In genomic region chr14:63438065-63438757, GRCh38 we compare ENCODE assay signal across 8 cellular contexts.
DNase-seq lines count a peak whose midpoint lies in the region; ATAC-seq and TF ChIP-seq lines count a peak whose summit lies in the region.

No MANE protein-coding gene starts in this region.

- no peaks in the 10 kb centered on the region for H3K9me3 ChIP-seq in left ventricle myocardium inferior (replicated peaks)
- H3K9me3 ChIP-seq in effector memory CD4-positive, alpha-beta T cell (ENCODE audit: control insufficient read depth, low read length) = no peaks in the 10 kb centered on the region

- TF ChIP-seq CTCF in AG09319 (IDR thresholded peaks at IDR 0.05; ENCODE audit: low read depth, low read length) = peak; percentile 19; the same call in 1 of the 2 replicates
- TF ChIP-seq CTCF in left ventricle myocardium inferior (IDR thresholded peaks at IDR 0.05; ENCODE audit: borderline replicate concordance) = peak; percentile 29

- peaks cover 45% of the 10 kb centered on the region for H3K4me1 Mint-ChIP-seq in activated naive CD8-positive, alpha-beta T cell treated with anti-CD3 and anti-CD28 coated beads for 36 hours

- no peaks in the 10 kb centered on the region for H3K27me3 Mint-ChIP-seq in activated naive CD8-positive, alpha-beta T cell treated with anti-CD3 and anti-CD28 coated beads for 36 hours

- no peaks in the 10 kb centered on the region for H3K36me3 ChIP-seq in left ventricle myocardium inferior
- peaks cover 6% of the 10 kb centered on the region for H3K36me3 ChIP-seq in effector memory CD4-positive, alpha-beta T cell (ENCODE audit: control insufficient read depth, insufficient read depth, low read length)

- peak overlapping the region; percentile 6 for H3K4me3 Mint-ChIP-seq in activated naive CD8-positive, alpha-beta T cell treated with anti-CD3 and anti-CD28 coated beads for 36 hours

- peaks cover 79% of the 10 kb centered on the region for H3K4me1 ChIP-seq in left ventricle myocardium inferior
- peaks cover 15% of the 10 kb centered on the region for H3K4me1 ChIP-seq in effector memory CD4-positive, alpha-beta T cell (ENCODE audit: control insufficient read depth, insufficient read depth, low read length, poor library complexity, severe bottlenecking)

- H3K9me3 Mint-ChIP-seq in activated naive CD8-positive, alpha-beta T cell treated with anti-CD3 and anti-CD28 coated beads for 36 hours = no peaks in the 10 kb centered on the region

- H3K27ac Mint-ChIP-seq in activated naive CD8-positive, alpha-beta T cell treated with anti-CD3 and anti-CD28 coated beads for 36 hours = peak overlapping the region; percentile 32

- H3K27me3 ChIP-seq in left ventricle myocardium inferior (ENCODE audit: low read depth) = no peaks in the 10 kb centered on the region
- no peaks in the 10 kb centered on the region for H3K27me3 ChIP-seq in effector memory CD4-positive, alpha-beta T cell (replicated peaks; ENCODE audit: control insufficient read depth, insufficient read depth, low read length, poor library complexity, severe bottlenecking)

- peak; percentile 90 for DNase-seq in AG09319 (ENCODE audit: extremely low read depth, low read depth)
- peak; percentile 31 for DNase-seq in NCI-H2081 treated with DMSO at 0.1 percent for 48 hours (lab: John Stamatoyannopoulos, UW)
- DNase-seq in activated naive CD8-positive, alpha-beta T cell treated with anti-CD3 and anti-CD28 coated beads for 36 hours = peak; percentile 14
- peak; percentile 38 for DNase-seq in left ventricle myocardium inferior
- peak; percentile 95 for DNase-seq in skeletal muscle cell (ENCODE audit: low read depth)
- DNase-seq in effector memory CD4-positive, alpha-beta T cell = no peak

- peak overlapping the region; percentile 78 for H3K27ac ChIP-seq in left ventricle myocardium inferior (replicated peaks)
- H3K27ac ChIP-seq in effector memory CD4-positive, alpha-beta T cell (ENCODE audit: insufficient read depth, low read length, poor library complexity, severe bottlenecking) = no peak overlapping the region

- peak overlapping the region; percentile 42 for H3K4me3 ChIP-seq in left ventricle myocardium inferior
- peak overlapping the region; percentile 23 for H3K4me3 ChIP-seq in skeletal muscle cell (ENCODE audit: low read depth, low read length)
- no peak overlapping the region for H3K4me3 ChIP-seq in effector memory CD4-positive, alpha-beta T cell (ENCODE audit: insufficient read depth, low read depth, low read length, poor library complexity, severe bottlenecking)

- intact Hi-C loops in left ventricle myocardium inferior (cut with micrococcal nuclease) = no loop called here

- peak; percentile 44 for ATAC-seq in GM18867 (IDR thresholded peaks at IDR 0.05; ENCODE audit: unreplicated experiment)
- ATAC-seq in HG02981 (IDR thresholded peaks at IDR 0.05; ENCODE audit: unreplicated experiment) = no peak

- peaks cover 8% of the 10 kb centered on the region for H3K36me3 Mint-ChIP-seq in activated naive CD8-positive, alpha-beta T cell treated with anti-CD3 and anti-CD28 coated beads for 36 hours

Comparison
In these comparisons a context has a peak if more than half of its experiments do, and no peak if none do; other contexts are left out.
1. DNase-seq: peak in AG09319 (single experiment), NCI-H2081 treated with DMSO at 0.1 percent for 48 hours (single experiment), activated naive CD8-positive, alpha-beta T cell treated with anti-CD3 and anti-CD28 coated beads for 36 hours (single experiment), left ventricle myocardium inferior (single experiment) and skeletal muscle cell (single experiment); none in effector memory CD4-positive, alpha-beta T cell (0 of 3).